In genomic region chr11:538431-539051, GRCh38 we compare ENCODE assay signal across 18 cellular contexts. TPM values are rescaled to one million over a fixed set of nuclear protein-coding genes. Genes with fewer than 3 reads are reported as not detected.
DNase-seq lines count a peak whose midpoint lies in the region; ATAC-seq and TF ChIP-seq lines count a peak whose summit lies in the region.
"Had no signal": no experiment of that assay in that cellular context is flagged by ENCODE, and none has a peak within 500 bp of the region (broad histone marks: within the 10 kb centered on the region; RNA-seq: fewer than 3 reads in every experiment).

No MANE protein-coding gene starts in this region.

- H3K36me3 ChIP-seq in NT2/D1 (ENCODE audit: insufficient read depth, insufficient read length, low read length): peaks cover 9% of the 10 kb centered on the region
- H3K36me3 ChIP-seq: ovary had no signal

- peak overlapping the region; percentile 93 for H3K9ac ChIP-seq in NT2/D1 (ENCODE audit: insufficient read length, low read depth)

- H3K4me3 ChIP-seq in NT2/D1 (ENCODE audit: insufficient read length, low read depth): no peak overlapping the region
- H3K4me3 ChIP-seq: ascending aorta, ovary had no signal

- H3K4me1 Mint-ChIP-seq in endothelial cell (ENCODE audit: unreplicated experiment): peaks cover 7% of the 10 kb centered on the region
- no peaks in the 10 kb centered on the region for H3K4me1 Mint-ChIP-seq in type B pancreatic cell (ENCODE audit: unreplicated experiment)
- peaks cover 13% of the 10 kb centered on the region for H3K4me1 Mint-ChIP-seq in osteocyte (ENCODE audit: unreplicated experiment)

- no peaks in the 10 kb centered on the region for H3K9me3 Mint-ChIP-seq in endothelial cell (ENCODE audit: unreplicated experiment)
- H3K9me3 Mint-ChIP-seq in type B pancreatic cell: no peaks in the 10 kb centered on the region
- H3K9me3 Mint-ChIP-seq in osteocyte (ENCODE audit: unreplicated experiment): no peaks in the 10 kb centered on the region
- H3K9me3 Mint-ChIP-seq: dendritic cell treated with granulocyte-macrophage colony-stimulating factor and Interleukin-4, amounts not matched to agents 40 ng/mL and 50 ng/mL, for 4 days had no signal

- H3K27me3 Mint-ChIP-seq in endothelial cell (ENCODE audit: unreplicated experiment): peaks cover 7% of the 10 kb centered on the region
- H3K27me3 Mint-ChIP-seq in type B pancreatic cell: peaks cover 18% of the 10 kb centered on the region
- no peaks in the 10 kb centered on the region for H3K27me3 Mint-ChIP-seq in osteocyte (ENCODE audit: unreplicated experiment)
- H3K27me3 Mint-ChIP-seq: activated CD4-positive, alpha-beta T cell treated with anti-CD3 and anti-CD28 coated beads for 36 hours had no signal

- intact Hi-C loops in left cardiac atrium (cut with DNase I) (no loop called here), cardiac septum (cut with DNase I) (no loop called here)

- DNase-seq in left cardiac atrium: peak; percentile 16
- DNase-seq in cardiac septum (ENCODE audit: low spot score): no peak
- no peak for DNase-seq in NT2/D1 (ENCODE audit: low read depth, low spot score)
- DNase-seq in endothelial cell (ENCODE audit: low spot score): no peak
- no peak for DNase-seq in type B pancreatic cell (ENCODE audit: extremely low spot score, unreplicated experiment)
- no peak for DNase-seq in osteocyte (ENCODE audit: extremely low spot score, unreplicated experiment)
- DNase-seq in COLO829 (ENCODE audit: low spot score): no peak
- no peak for DNase-seq in GOT3 (lab: John Stamatoyannopoulos, UW)
- DNase-seq: activated CD4-positive, alpha-beta T cell treated with anti-CD3 and anti-CD28 coated beads for 36 hours; DMS153; NCI-H187 treated with DMSO at 0.1 percent for 48 hours; NCI-H524 treated with DMSO at 0.1 percent for 48 hours; small intestine; stimulated activated naive CD4-positive, alpha-beta T cell treated with Interleukin-2 at 50 U/mL for 16 hours had no signal

- ATAC-seq in left cardiac atrium: no peak
- ATAC-seq: activated CD4-positive, alpha-beta T cell treated with anti-CD3 and anti-CD28 coated beads for 36 hours had no signal

- H3K27ac Mint-ChIP-seq in endothelial cell (ENCODE audit: unreplicated experiment): no peak overlapping the region
- H3K27ac Mint-ChIP-seq in type B pancreatic cell: no peak overlapping the region
- no peak overlapping the region for H3K27ac Mint-ChIP-seq in osteocyte (ENCODE audit: unreplicated experiment)

- H3K9me3 ChIP-seq in NT2/D1 (ENCODE audit: insufficient read depth, low read length): no peaks in the 10 kb centered on the region
- H3K9me3 ChIP-seq: ascending aorta, ovary had no signal

- H3K4me1 ChIP-seq in NT2/D1 (ENCODE audit: insufficient read depth, insufficient read length): peaks cover 33% of the 10 kb centered on the region

- H3K27me3 ChIP-seq in NT2/D1 (ENCODE audit: insufficient read depth, insufficient read length): peaks cover 26% of the 10 kb centered on the region
- H3K27me3 ChIP-seq: ascending aorta, ovary had no signal

- no peak for TF ChIP-seq CTCF in endothelial cell (IDR thresholded peaks at IDR 0.05; ENCODE audit: unreplicated experiment)
- TF ChIP-seq CTCF in type B pancreatic cell (conservative IDR thresholded peaks at IDR 0.05): no peak
- no peak for TF ChIP-seq CTCF in osteocyte (IDR thresholded peaks at IDR 0.05)

- H3K36me3 Mint-ChIP-seq in endothelial cell (ENCODE audit: low read depth, unreplicated experiment): no peaks in the 10 kb centered on the region
- H3K36me3 Mint-ChIP-seq in type B pancreatic cell: no peaks in the 10 kb centered on the region
- no peaks in the 10 kb centered on the region for H3K36me3 Mint-ChIP-seq in osteocyte (ENCODE audit: unreplicated experiment)

- peak overlapping the region; percentile 15 for H3K4me3 Mint-ChIP-seq in endothelial cell (ENCODE audit: unreplicated experiment)
- H3K4me3 Mint-ChIP-seq in type B pancreatic cell: peak overlapping the region; percentile 44
- H3K4me3 Mint-ChIP-seq in osteocyte (ENCODE audit: unreplicated experiment): no peak overlapping the region

RNA-seq across cellular contexts. Expression of gene LRRC56, which starts 1.2 kb away (rescaled TPM):
- total RNA-seq in left cardiac atrium (under 1 TPM; 0.47 to 0.68 TPM), cardiac septum (0.38 TPM), endothelial cell (ENCODE audit: unreplicated experiment) (2.6 TPM), type B pancreatic cell (ENCODE audit: low replicate concordance) (1.7 and 1.8 TPM in 2 replicates), osteocyte (3.2 and 3.7 TPM in 2 replicates)
- total RNA-seq: ascending aorta, RPMI7951 had no signal

RNA-seq across cellular contexts. Expression of gene HRAS, which starts 3.2 kb away (rescaled TPM):
- total RNA-seq in left cardiac atrium (10 to 100 TPM; 47.9 to 56.5 TPM), cardiac septum (75.9 TPM), endothelial cell (ENCODE audit: unreplicated experiment) (92.4 TPM), type B pancreatic cell (ENCODE audit: low replicate concordance) (54.6 and 63.1 TPM in 2 replicates), osteocyte (68.3 and 69.4 TPM in 2 replicates)

RNA-seq across cellular contexts. Expression of gene LMNTD2, which starts 22.0 kb away (rescaled TPM):
- total RNA-seq in left cardiac atrium (1 to 10 TPM in 1 of 2 donors, under 1 TPM in 1; 0.58 to 1.1 TPM), cardiac septum (0.40 TPM), endothelial cell (ENCODE audit: unreplicated experiment) (4.2 TPM), type B pancreatic cell (ENCODE audit: low replicate concordance) (6.7 and 7.2 TPM in 2 replicates), osteocyte (6.0 and 6.4 TPM in 2 replicates)

RNA-seq across cellular contexts. Expression of gene RASSF7, which starts 22.2 kb away (rescaled TPM):
- 1 to 10 TPM; 3.2 to 4.4 TPM for total RNA-seq in left cardiac atrium
- total RNA-seq in cardiac septum: 2.6 TPM
- total RNA-seq in endothelial cell (ENCODE audit: unreplicated experiment): 8.9 TPM
- 35.7 and 75.8 TPM in 2 replicates for total RNA-seq in type B pancreatic cell (ENCODE audit: low replicate concordance)
- 8.0 and 9.3 TPM in 2 replicates for total RNA-seq in osteocyte

RNA-seq across cellular contexts. Expression of gene RNH1, which starts 31.5 kb away (rescaled TPM):
- total RNA-seq in left cardiac atrium (100 to 1,000 TPM; 153 to 159 TPM), cardiac septum (158 TPM), endothelial cell (ENCODE audit: unreplicated experiment) (61.1 TPM), type B pancreatic cell (ENCODE audit: low replicate concordance) (84.5 and 128 TPM in 2 replicates), osteocyte (151 and 160 TPM in 2 replicates)
